Comparison of ENCODE assay signal across 26 cellular contexts in genomic region chr18:52999633-53000032, GRCh38.
"Had no signal": no experiment of that assay in that cellular context is flagged by ENCODE, and none has a peak within 500 bp of the region (broad histone marks: within the 10 kb centered on the region; RNA-seq: fewer than 3 reads in every experiment).

No MANE protein-coding gene starts in this region.

- H3K27me3 ChIP-seq: dorsolateral prefrontal cortex, gastrocnemius medialis, heart left ventricle, right atrium auricular region, suprapubic skin, transverse colon, vagina had no signal

- H3K9me3 Mint-ChIP-seq: neural crest cell had no signal

- H3K36me3 ChIP-seq: gastrocnemius medialis, heart left ventricle, lower lobe of right lung, right atrium auricular region, suprapubic skin, transverse colon, vagina had no signal

- H3K4me1 Mint-ChIP-seq: natural killer cell; stimulated activated naive CD8-positive, alpha-beta T cell treated with anti-CD3 and anti-CD28 coated beads, Interleukin-15, amount 100 ng/mL, for 72 hours had no signal

- DNase-seq: dorsolateral prefrontal cortex; effector CD4-positive, alpha-beta T cell; foreskin fibroblast; gastrocnemius medialis; heart left ventricle; hippocampal formation; left ventricle myocardium superior; lower lobe of right lung; natural killer cell; stimulated activated CD4-positive, alpha-beta T cell treated with anti-CD3 and anti-CD28 coated beads, Interleukin-12 subunit alpha, Interleukin-12 subunit beta, amount 100 ng/mL, for 4 hours; stimulated activated CD4-positive, alpha-beta T cell treated with anti-CD3 and anti-CD28 coated beads, Interleukin-1b, Interleukin-23, amount 100 ng/mL, for 48 hours; stimulated activated CD4-positive, alpha-beta T cell treated with anti-CD3 and anti-CD28 coated beads, Interleukin-4, amount 100 ng/mL, for 1 hour; stimulated activated CD8-positive, alpha-beta memory T cell treated with anti-CD3 and anti-CD28 coated beads, Interleukin-4, amount 100 ng/mL, for 48 hours; stimulated activated naive CD4-positive, alpha-beta T cell; stimulated activated naive CD8-positive, alpha-beta T cell treated with anti-CD3 and anti-CD28 coated beads, Interleukin-15, amount 100 ng/mL, for 72 hours; transverse colon had no signal

- H3K4me1 ChIP-seq: gastrocnemius medialis, heart left ventricle, lower lobe of right lung, parathyroid adenoma, right atrium auricular region, suprapubic skin, transverse colon, vagina had no signal

- H3K9ac ChIP-seq: parathyroid adenoma had no signal

- H3K9me3 ChIP-seq: gastrocnemius medialis, heart left ventricle, lower lobe of right lung, right atrium auricular region, suprapubic skin, transverse colon, vagina had no signal

- H2AFZ ChIP-seq: parathyroid adenoma had no signal

- ATAC-seq: esophagus mucosa; gastrocnemius medialis; heart left ventricle; left ventricle myocardium superior; lower lobe of right lung; natural killer cell; sciatic nerve; stimulated activated naive CD8-positive, alpha-beta T cell treated with anti-CD3 and anti-CD28 coated beads, Interleukin-15, amount 100 ng/mL, for 72 hours had no signal

- H3K36me3 Mint-ChIP-seq: natural killer cell had no signal

- H3K27ac Mint-ChIP-seq: natural killer cell; progenitor cell of endocrine pancreas; stimulated activated naive CD8-positive, alpha-beta T cell treated with anti-CD3 and anti-CD28 coated beads, Interleukin-15, amount 100 ng/mL, for 72 hours had no signal

- H3K4me2 ChIP-seq: smooth muscle cell had no signal

- H3K27ac ChIP-seq: dorsolateral prefrontal cortex, epithelial cell of prostate, gastrocnemius medialis, heart left ventricle, lower lobe of right lung, parathyroid adenoma, right atrium auricular region, suprapubic skin, transverse colon, vagina had no signal

- H3K79me2 ChIP-seq: parathyroid adenoma had no signal

- H3K4me3 ChIP-seq: dorsolateral prefrontal cortex, gastrocnemius medialis, heart left ventricle, lower lobe of right lung, right atrium auricular region, smooth muscle cell, suprapubic skin, transverse colon, vagina had no signal

- H3K27me3 Mint-ChIP-seq: progenitor cell of endocrine pancreas; stimulated activated naive CD8-positive, alpha-beta T cell treated with anti-CD3 and anti-CD28 coated beads, Interleukin-15, amount 100 ng/mL, for 72 hours had no signal

- H3K4me3 Mint-ChIP-seq: natural killer cell; neural crest cell; stimulated activated naive CD8-positive, alpha-beta T cell treated with anti-CD3 and anti-CD28 coated beads, Interleukin-15, amount 100 ng/mL, for 72 hours had no signal
